Comparison of ENCODE assay signal across 8 cellular contexts in the genomic region with DNA sequence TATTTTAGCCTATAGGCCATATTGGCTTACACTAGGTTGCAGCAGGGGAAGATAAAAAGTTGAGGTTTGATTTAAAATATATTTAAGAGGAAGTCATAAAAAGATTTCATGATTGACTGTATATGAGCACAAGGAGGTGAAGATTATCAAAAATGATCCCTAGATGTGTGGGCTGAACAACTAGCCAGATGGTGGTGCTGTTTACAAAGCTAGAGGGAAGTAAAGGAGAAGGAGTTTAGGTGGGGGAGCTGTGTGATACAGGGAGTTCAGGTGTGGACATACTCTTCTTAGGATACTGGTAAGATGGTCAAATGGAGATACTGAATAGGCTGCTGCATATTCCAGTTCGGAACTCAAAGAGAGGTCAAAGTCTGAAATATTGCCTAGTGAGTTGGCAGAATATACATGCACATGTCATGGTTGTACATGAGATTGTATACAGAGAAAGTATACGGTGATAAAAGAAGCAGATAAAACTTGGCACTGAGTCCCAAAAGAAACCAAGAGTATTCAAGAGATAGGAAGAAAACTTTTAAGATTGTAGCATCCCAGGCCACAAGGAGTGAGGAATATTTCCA.
DNase-seq lines count a peak whose midpoint lies in the region; ATAC-seq and TF ChIP-seq lines count a peak whose summit lies in the region.

No MANE protein-coding gene starts in this region.

- no peaks in the 10 kb centered on the region for H3K9me3 ChIP-seq in AG04450 (ENCODE audit: control insufficient read depth, insufficient read depth, low read length)
- H3K9me3 ChIP-seq in HEK293 (ENCODE audit: control insufficient read depth, insufficient read depth, low read depth, low read length): no peaks in the 10 kb centered on the region
- no peaks in the 10 kb centered on the region for H3K9me3 ChIP-seq in esophagus muscularis mucosa
- no peaks in the 10 kb centered on the region for H3K9me3 ChIP-seq in thoracic aorta
- no peaks in the 10 kb centered on the region for H3K9me3 ChIP-seq in transverse colon

- ATAC-seq in thoracic aorta (ENCODE audit: insufficient number of reproducible peaks, low FRiP score, low read depth): no peak
- no peak for ATAC-seq in HG02798 (IDR thresholded peaks at IDR 0.05; ENCODE audit: poor library complexity, unreplicated experiment)
- ATAC-seq in HG03095 (IDR thresholded peaks at IDR 0.05; ENCODE audit: unreplicated experiment): no peak

- H3K4me1 ChIP-seq in HEK293 (ENCODE audit: control insufficient read depth, insufficient read depth, low read length) (no peaks in the 10 kb centered on the region), esophagus muscularis mucosa (peaks cover 0 to 4% (median 0%) of the 10 kb centered on the region in 4 donors), thoracic aorta (ENCODE audit: control insufficient read depth in 1 of 2, low read depth in 2 of 2) (peaks cover 0 to 6% of the 10 kb centered on the region in 2 donors), transverse colon (no peaks in the 10 kb centered on the region)

- in situ Hi-C loops in transverse colon (cut with MboI; ENCODE audit: low pct_ligation_motif_present in 1 of 4, low pct_unique_long_range_greater_than_20kb in 1 of 4, low sequenced_read_pairs in 3 of 4): no loop called here

- H3K4me3 ChIP-seq in AG04450 (ENCODE audit: low read depth, low read length) (no peak overlapping the region), HEK293 (ENCODE audit: low read depth, low read length) (no peak overlapping the region), esophagus muscularis mucosa (no peak overlapping the region), thoracic aorta (no peak overlapping the region), transverse colon (no peak overlapping the region)

- no peak overlapping the region for H3K27ac ChIP-seq in AG04450 (ENCODE audit: low read depth, low read length)
- no peak overlapping the region for H3K27ac ChIP-seq in HEK293 (ENCODE audit: extremely low read depth, low read depth, low read length)
- H3K27ac ChIP-seq in esophagus muscularis mucosa (replicated peaks in 1 of 4): no peak overlapping the region
- H3K27ac ChIP-seq in thoracic aorta: no peak overlapping the region
- no peak overlapping the region for H3K27ac ChIP-seq in transverse colon

- POLR2A ChIA-PET in AG04450 (lab: Yijun Ruan, JAX): no interaction called here
- POLR2A ChIA-PET in HEK293 (lab: Yijun Ruan, JAX): no interaction called here

- intact Hi-C loops in esophagus muscularis mucosa (cut with DNase I) (no loop called here), transverse colon (cut with DNase I; ENCODE audit: low total_unique reads) (no loop called here)

- peak; percentile 78 for TF ChIP-seq CTCF in AG04450 (IDR thresholded peaks at IDR 0.05; ENCODE audit: low read depth, low read length)
- 0 out of 2 replicates have a peak, but pooled peaks have one; percentile 28 for TF ChIP-seq CTCF in HEK293 (tag by site-specific recombination; IDR thresholded peaks at IDR 0.05)
- peak; percentile 11 to 36 (median 16) for TF ChIP-seq CTCF in esophagus muscularis mucosa (IDR thresholded peaks at IDR 0.05)
- TF ChIP-seq CTCF in thoracic aorta (IDR thresholded peaks at IDR 0.05): peak; percentile 29
- TF ChIP-seq CTCF in transverse colon (IDR thresholded peaks at IDR 0.05): peak in 1 of 5 experiments; percentile 6

- H3K36me3 ChIP-seq in HEK293 (ENCODE audit: control insufficient read depth in 2 of 2, insufficient read depth in 1 of 2, low read length in 2 of 2): no peaks in the 10 kb centered on the region
- H3K36me3 ChIP-seq in esophagus muscularis mucosa: no peaks in the 10 kb centered on the region
- H3K36me3 ChIP-seq in thoracic aorta: no peaks in the 10 kb centered on the region
- H3K36me3 ChIP-seq in transverse colon: no peaks in the 10 kb centered on the region

- WGBS in esophagus muscularis mucosa: 80% methylated on average over 2 of the region's 2 CpGs
- WGBS in transverse colon (ENCODE audit: low coverage in 1 of 2), 2 donors: 27 to 34% methylated on average over 2 of the region's 2 CpGs

- TF ChIP-seq POLR2A in esophagus muscularis mucosa (IDR thresholded peaks at IDR 0.05; ENCODE audit: low read depth) (no peak), transverse colon (IDR thresholded peaks at IDR 0.05) (no peak)

- CTCF ChIA-PET in AG04450 (lab: Charles Lee): interaction anchor here (0.6 to 1.0 kb wide), 4 partner anchors 14 to 629 kb away, joined by 3 to 4 read pairs (median 4); no protein-coding TSS in a partner anchor
- CTCF ChIA-PET in HEK293 (lab: Yijun Ruan, JAX): interaction anchor here (0.5 to 1.0 kb wide), 4 partner anchors 10 to 996 kb away, joined by 3 to 6 read pairs (median 3); no protein-coding TSS in a partner anchor

- TF ChIP-seq EP300 in esophagus muscularis mucosa (IDR thresholded peaks at IDR 0.05): no peak
- TF ChIP-seq EP300 in transverse colon (IDR thresholded peaks at IDR 0.05; ENCODE audit: low read depth): no peak

- DNase-seq in AG04450 (ENCODE audit: low read depth, low spot score) (peak; percentile 15), NCI-H69 (lab: John Stamatoyannopoulos, UW) (peak; percentile 92), esophagus muscularis mucosa (ENCODE audit: extremely low spot score) (no peak), thoracic aorta (ENCODE audit: low spot score) (no peak), transverse colon (no peak)

- H3K27me3 ChIP-seq in AG04450 (ENCODE audit: control insufficient read depth, insufficient read depth, low read length) (no peaks in the 10 kb centered on the region), esophagus muscularis mucosa (no peaks in the 10 kb centered on the region), thoracic aorta (replicated peaks; ENCODE audit: insufficient read depth) (no peaks in the 10 kb centered on the region), transverse colon (no peaks in the 10 kb centered on the region)

TF ChIP-seq in HEK293, 187 proteins besides CTCF, POLR2A, EP300 and RAD21:
- TF ChIP-seq GLIS1 (tag by site-specific recombination; IDR thresholded peaks at IDR 0.05) (peak; percentile 15; the same call in 1 of the 2 replicates), ZNF2 (tag by site-specific recombination; IDR thresholded peaks at IDR 0.05) (0 out of 2 replicates have a peak, but pooled peaks have one; percentile 41), ZNF404 (tag by site-specific recombination; IDR thresholded peaks at IDR 0.05) (no peak), ZNF654 (tag by site-specific recombination; IDR thresholded peaks at IDR 0.05; ENCODE audit: low read depth) (peak; percentile 88)

Comparison
In these comparisons a context has a peak if more than half of its experiments do, and no peak if none do; other contexts are left out.
1. DNase-seq: peak in AG04450 (single experiment) and NCI-H69 (single experiment); none in esophagus muscularis mucosa (single experiment), thoracic aorta (single experiment) and transverse colon (single experiment).